In genomic region chr20:2610326-2610725, GRCh38 we compare ENCODE assay signal across 36 cellular contexts.
"Had no signal": no experiment of that assay in that cellular context is flagged by ENCODE, and none has a peak within 500 bp of the region (broad histone marks: within the 10 kb centered on the region; RNA-seq: fewer than 3 reads in every experiment).

No MANE protein-coding gene starts in this region.

- ATAC-seq: activated naive CD4-positive, alpha-beta T cell treated with anti-CD3 and anti-CD28 coated beads, Interleukin-2, amount 50 U/mL, for 72 hours; activated naive CD8-positive, alpha-beta T cell treated with anti-CD3 and anti-CD28 coated beads, Interleukin-2, amount 50 U/mL, for 24 hours; activated T-cell treated with anti-CD3 and anti-CD28 coated beads, Interleukin-2, amount 50 U/mL, for 4 hours; activated T-cell treated with anti-CD3 and anti-CD28 coated beads, Interleukin-2, amount 50 U/mL, for 72 hours; activated T-helper 17 cell treated with anti-CD3 and anti-CD28 coated beads, Interleukin-2, amount 50 U/mL, for 72 hours; body of pancreas had no signal

- H3K36me3 Mint-ChIP-seq: activated naive CD4-positive, alpha-beta T cell treated with anti-CD3 and anti-CD28 coated beads, Interleukin-2, amount 10 ng/mL, durations not matched to agents 7 days and 5 days; activated naive CD8-positive, alpha-beta T cell treated with anti-CD3 and anti-CD28 coated beads for 36 hours; activated naive CD8-positive, alpha-beta T cell treated with anti-CD3 and anti-CD28 coated beads, Interleukin-2, amount 10 ng/mL, durations not matched to agents 7 days and 5 days; brain had no signal

- H3K36me3 ChIP-seq: adrenal gland, ascending aorta, brain microvascular endothelial cell, breast epithelium, cardiac muscle cell had no signal

- H3K9me3 ChIP-seq: body of pancreas had no signal

- H3K4me1 ChIP-seq: adrenal gland, ascending aorta, body of pancreas, breast epithelium had no signal

- H3K4me3 Mint-ChIP-seq: activated naive CD4-positive, alpha-beta T cell treated with anti-CD3 and anti-CD28 coated beads for 36 hours; activated naive CD4-positive, alpha-beta T cell treated with anti-CD3 and anti-CD28 coated beads, Interleukin-2, amount 10 ng/mL, durations not matched to agents 7 days and 5 days; activated naive CD4-positive, alpha-beta T cell treated with anti-CD3 and anti-CD28 coated beads, Interleukin-2, amount 50 U/mL, for 24 hours; activated naive CD8-positive, alpha-beta T cell; activated naive CD8-positive, alpha-beta T cell treated with anti-CD3 and anti-CD28 coated beads for 36 hours; activated naive CD8-positive, alpha-beta T cell treated with anti-CD3 and anti-CD28 coated beads, Interleukin-2, amount 10 ng/mL, durations not matched to agents 7 days and 5 days; activated naive CD8-positive, alpha-beta T cell treated with anti-CD3 and anti-CD28 coated beads, Interleukin-2, amount 50 U/mL, for 24 hours; activated T-cell treated with anti-CD3 and anti-CD28 coated beads, Interleukin-2, amount 50 U/mL, for 4 hours; activated T-cell treated with anti-CD3 and anti-CD28 coated beads, Interleukin-2, amount 50 U/mL, for 72 hours; activated T-helper 1 cell treated with anti-CD3 and anti-CD28 coated beads, Interleukin-12 subunit alpha, Interleukin-12 subunit beta, Interleukin-2, Interleukin-4 antibody, amounts not matched to agents 30 ng/mL and 10 ng/mL and 1 ng/mL, durations not matched to agents 14 hours and 24 hours and 36 hours; activated T-helper 17 cell treated with anti-CD3 and anti-CD28 coated beads, Interleukin-2, amount 50 U/mL, for 72 hours; brain; central memory CD8-positive, alpha-beta T cell had no signal

- H3K4me1 Mint-ChIP-seq: activated naive CD4-positive, alpha-beta T cell treated with anti-CD3 and anti-CD28 coated beads, Interleukin-2, amount 10 ng/mL, durations not matched to agents 7 days and 5 days; activated naive CD4-positive, alpha-beta T cell treated with anti-CD3 and anti-CD28 coated beads, Interleukin-2, amount 50 U/mL, for 24 hours; activated naive CD8-positive, alpha-beta T cell treated with anti-CD3 and anti-CD28 coated beads for 36 hours; activated naive CD8-positive, alpha-beta T cell treated with anti-CD3 and anti-CD28 coated beads, Interleukin-2, amount 10 ng/mL, durations not matched to agents 7 days and 5 days; activated naive CD8-positive, alpha-beta T cell treated with anti-CD3 and anti-CD28 coated beads, Interleukin-2, amount 50 U/mL, for 24 hours; activated T-helper 17 cell treated with anti-CD3 and anti-CD28 coated beads, Interleukin-2, amount 50 U/mL, for 72 hours; brain; central memory CD8-positive, alpha-beta T cell had no signal

- DNase-seq: activated effector memory CD4-positive, alpha-beta T cell treated with anti-CD3 and anti-CD28 coated beads, Interleukin-2, amount 50 U/mL, for 16 hours; activated effector memory CD4-positive, alpha-beta T cell treated with Interleukin-2 at 50 U/mL for 16 hours; activated gamma-delta T cell; activated gamma-delta T cell treated with Interleukin-2 at 50 U/mL for 16 hours; activated naive CD4-positive, alpha-beta T cell; activated naive CD4-positive, alpha-beta T cell treated with anti-CD3 and anti-CD28 coated beads for 36 hours; activated naive CD4-positive, alpha-beta T cell treated with anti-CD3 and anti-CD28 coated beads, Interleukin-2, amount 10 ng/mL, durations not matched to agents 7 days and 5 days; activated naive CD4-positive, alpha-beta T cell treated with anti-CD3 and anti-CD28 coated beads, Interleukin-2, amount 50 U/mL, for 16 hours; activated naive CD4-positive, alpha-beta T cell treated with Interleukin-2 at 50 U/mL for 16 hours; activated naive CD8-positive, alpha-beta T cell treated with anti-CD3 and anti-CD28 coated beads for 36 hours; activated naive CD8-positive, alpha-beta T cell treated with anti-CD3 and anti-CD28 coated beads, Interleukin-2, amount 10 ng/mL, durations not matched to agents 7 days and 5 days; activated naive CD8-positive, alpha-beta T cell treated with anti-CD3 and anti-CD28 coated beads, Interleukin-2, amount 50 U/mL, for 24 hours; activated T-cell treated with anti-CD3 and anti-CD28 coated beads, Interleukin-2, amount 50 U/mL, for 4 hours; activated T-cell treated with anti-CD3 and anti-CD28 coated beads, Interleukin-2, amount 50 U/mL, for 48 hours; activated T-cell treated with anti-CD3 and anti-CD28 coated beads, Interleukin-2, amount 50 U/mL, for 72 hours; adrenal gland; amniotic stem cell; amygdala; anterior cingulate cortex; aorta; body of pancreas; brain microvascular endothelial cell; caudate nucleus; central memory CD4-positive, alpha-beta T cell; cerebellar nuclear complex had no signal

- H3K4me3 ChIP-seq: adrenal gland, ascending aorta, body of pancreas, breast epithelium, cardiac muscle cell had no signal

- H3K9me3 Mint-ChIP-seq: activated naive CD8-positive, alpha-beta T cell treated with anti-CD3 and anti-CD28 coated beads, Interleukin-2, amount 50 U/mL, for 24 hours had no signal

- H3K27ac ChIP-seq: adrenal gland, ascending aorta, body of pancreas, brain microvascular endothelial cell, breast epithelium, cardiac muscle cell had no signal

- H3K27ac Mint-ChIP-seq: activated naive CD4-positive, alpha-beta T cell treated with anti-CD3 and anti-CD28 coated beads for 36 hours; activated naive CD4-positive, alpha-beta T cell treated with anti-CD3 and anti-CD28 coated beads, Interleukin-2, amount 10 ng/mL, durations not matched to agents 7 days and 5 days; activated naive CD4-positive, alpha-beta T cell treated with anti-CD3 and anti-CD28 coated beads, Interleukin-2, amount 50 U/mL, for 24 hours; activated naive CD4-positive, alpha-beta T cell treated with anti-CD3 and anti-CD28 coated beads, Interleukin-2, amount 50 U/mL, for 72 hours; activated naive CD8-positive, alpha-beta T cell; activated naive CD8-positive, alpha-beta T cell treated with anti-CD3 and anti-CD28 coated beads for 36 hours; activated naive CD8-positive, alpha-beta T cell treated with anti-CD3 and anti-CD28 coated beads, Interleukin-2, amount 10 ng/mL, durations not matched to agents 7 days and 5 days; activated naive CD8-positive, alpha-beta T cell treated with anti-CD3 and anti-CD28 coated beads, Interleukin-2, amount 50 U/mL, for 24 hours; activated T-cell treated with anti-CD3 and anti-CD28 coated beads, Interleukin-2, amount 50 U/mL, for 72 hours; activated T-helper 1 cell treated with anti-CD3 and anti-CD28 coated beads, Interleukin-12 subunit alpha, Interleukin-12 subunit beta, Interleukin-2, Interleukin-4 antibody, amounts not matched to agents 30 ng/mL and 10 ng/mL and 1 ng/mL, durations not matched to agents 14 hours and 24 hours and 36 hours; activated T-helper 17 cell treated with anti-CD3 and anti-CD28 coated beads, Interleukin-2, amount 50 U/mL, for 72 hours; activated T-helper 2 cell treated with anti-CD3 and anti-CD28 coated beads, Interferon-gamma antibody, Interleukin-2, Interleukin-4, amounts not matched to agents 10 μg/mL and 5 μg/mL and 100 μg/mL, durations not matched to agents 14 hours and 24 hours and 36 hours; brain had no signal

- H3K27me3 ChIP-seq: adrenal gland, ascending aorta, body of pancreas, brain microvascular endothelial cell had no signal
